In the genomic region with DNA sequence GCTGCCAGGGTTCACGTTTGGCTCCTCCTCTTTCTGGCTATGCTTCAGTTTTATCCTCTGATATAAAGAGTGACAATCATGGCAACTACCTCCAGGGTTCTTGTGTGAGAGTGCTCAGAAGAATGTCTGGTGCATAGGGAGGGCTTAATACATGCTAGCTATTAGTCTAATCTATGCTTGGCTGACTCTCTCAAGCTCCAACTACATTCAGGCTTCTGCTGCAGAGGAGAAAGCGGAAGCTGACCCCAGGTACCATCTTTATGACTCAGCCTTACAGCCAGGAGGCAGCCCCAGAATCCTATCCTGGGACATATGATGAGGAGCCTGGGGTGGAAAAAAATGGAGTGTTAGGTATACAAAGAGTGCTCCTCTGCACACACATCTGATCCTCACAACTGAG, we compare ENCODE assay signal across 26 cellular contexts. TPM values are rescaled to one million over a fixed set of nuclear protein-coding genes. Genes with fewer than 3 reads are reported as not detected.
DNase-seq lines count a peak whose midpoint lies in the region; ATAC-seq, FAIRE-seq and TF ChIP-seq lines count a peak whose summit lies in the region.
"Had no signal": no experiment of that assay in that cellular context is flagged by ENCODE, and none has a peak within 500 bp of the region (broad histone marks: within the 10 kb centered on the region; RNA-seq: fewer than 3 reads in every experiment).

No MANE protein-coding gene starts in this region.

- TF ChIP-seq POLR2A in GM12878 (IDR thresholded peaks at IDR 0.05; ENCODE audit: low read depth, low read length) (no peak), thyroid gland (IDR thresholded peaks at IDR 0.05) (no peak)

- H3K9ac ChIP-seq in GM12878 (ENCODE audit: control insufficient read depth, insufficient read depth, low read length), result no peak overlapping the region

- H3K4me3 ChIP-seq in GM06990 (replicated peaks; ENCODE audit: low read depth, low read length), result no peak overlapping the region
- H3K4me3 ChIP-seq in GM12878, result no peak overlapping the region
- no peak overlapping the region for H3K4me3 ChIP-seq in thyroid gland (replicated peaks in 1 of 3)

- no peak for FAIRE-seq in GM12878 (lab: Jason Lieb, UNC)
- FAIRE-seq: GM19239 had no signal

- no peaks in the 10 kb centered on the region for H3K36me3 Mint-ChIP-seq in activated T-cell treated with anti-CD3 and anti-CD28 coated beads, Interleukin-2, amount 50 U/mL, for 24 hours (ENCODE audit: low read depth)
- no peaks in the 10 kb centered on the region for H3K36me3 Mint-ChIP-seq in chondrocyte (ENCODE audit: low read depth)
- H3K36me3 Mint-ChIP-seq in CD4-positive, alpha-beta T cell (ENCODE audit: low read depth), result no peaks in the 10 kb centered on the region

- H3K9me3 Mint-ChIP-seq in activated T-cell treated with anti-CD3 and anti-CD28 coated beads, Interleukin-2, amount 50 U/mL, for 24 hours, result no peaks in the 10 kb centered on the region
- peaks cover under 1% of the 10 kb centered on the region for H3K9me3 Mint-ChIP-seq in chondrocyte (ENCODE audit: low read depth)
- H3K9me3 Mint-ChIP-seq in CD4-positive, alpha-beta T cell, result no peaks in the 10 kb centered on the region
- H3K9me3 Mint-ChIP-seq: IgD-negative memory B cell had no signal

- H3K27ac Mint-ChIP-seq in activated T-cell treated with anti-CD3 and anti-CD28 coated beads, Interleukin-2, amount 50 U/mL, for 24 hours, result no peak overlapping the region
- H3K27ac Mint-ChIP-seq in chondrocyte (ENCODE audit: unreplicated experiment), result no peak overlapping the region
- H3K27ac Mint-ChIP-seq in CD4-positive, alpha-beta T cell, result no peak overlapping the region
- H3K27ac Mint-ChIP-seq: IgD-negative memory B cell had no signal

- H4K20me1 ChIP-seq in GM12878 (ENCODE audit: control insufficient read depth, insufficient read depth), result no peaks in the 10 kb centered on the region

- H2AFZ ChIP-seq in GM12878 (ENCODE audit: control insufficient read depth, low read depth, low read length), result no peak overlapping the region

- H3K36me3 ChIP-seq in GM06990 (ENCODE audit: control insufficient read depth, insufficient read depth, low read length) (no peaks in the 10 kb centered on the region), GM12878 (ENCODE audit: control insufficient read depth in 2 of 2, insufficient read depth in 2 of 2, low read length in 1 of 2) (no peaks in the 10 kb centered on the region), thyroid gland (no peaks in the 10 kb centered on the region)

- H3K4me1 ChIP-seq in GM12878 (ENCODE audit: control insufficient read depth, insufficient read depth, low read length) (no peaks in the 10 kb centered on the region; the same call in 1 of the 2 replicates), thyroid gland (no peaks in the 10 kb centered on the region)

- H3K4me3 Mint-ChIP-seq in activated T-cell treated with anti-CD3 and anti-CD28 coated beads, Interleukin-2, amount 50 U/mL, for 24 hours, result no peak overlapping the region
- H3K4me3 Mint-ChIP-seq in chondrocyte (ENCODE audit: unreplicated experiment), result no peak overlapping the region
- H3K4me3 Mint-ChIP-seq in CD4-positive, alpha-beta T cell, result no peak overlapping the region
- H3K4me3 Mint-ChIP-seq: IgD-negative memory B cell had no signal

- H3K9me3 ChIP-seq in GM12878 (replicated peaks; ENCODE audit: control insufficient read depth, insufficient read depth, low read length) (no peaks in the 10 kb centered on the region), thyroid gland (no peaks in the 10 kb centered on the region)
- no peaks in the 10 kb centered on the region for H3K9me3 ChIP-seq in CD4-positive, alpha-beta T cell (ENCODE audit: control insufficient read depth, low read length)

- ATAC-seq in GM18867 (IDR thresholded peaks at IDR 0.05; ENCODE audit: unreplicated experiment) (peak; percentile 45), HG03060 (IDR thresholded peaks at IDR 0.05; ENCODE audit: low read depth, unreplicated experiment) (peak; percentile 70), GM12878 (peak; percentile 86)
- ATAC-seq in CD4-positive, alpha-beta T cell (ENCODE audit: poor library complexity), result no peak
- ATAC-seq: SK-N-SH treated with all-trans-retinoic acid at 6 μM for 48 hours had no signal

- H3K27me3 ChIP-seq in GM06990 (replicated peaks; ENCODE audit: control insufficient read depth, insufficient read depth, low read length) (no peaks in the 10 kb centered on the region), GM12878 (replicated peaks in 1 of 2; ENCODE audit: control insufficient read depth in 2 of 2, insufficient read depth in 2 of 2, low read length in 1 of 2) (no peaks in the 10 kb centered on the region), thyroid gland (no peaks in the 10 kb centered on the region)
- H3K27me3 ChIP-seq in CD4-positive, alpha-beta T cell (ENCODE audit: control insufficient read depth, insufficient read depth, low read length), result no peaks in the 10 kb centered on the region

- DNase-seq in GM06990 (ENCODE audit: extremely low read depth, insufficient read length) (peak; percentile 30), GM12878 (ENCODE audit: low read depth, low spot score) (no peak), chondrocyte (ENCODE audit: low spot score) (no peak), thyroid gland (no peak)
- DNase-seq in activated T-cell treated with anti-CD3 and anti-CD28 coated beads, Interleukin-2, amount 50 U/mL, for 24 hours, result no peak
- DNase-seq in CD4-positive, alpha-beta T cell, result no peak
- DNase-seq: AML-193, DND-41, GOT3, MM.1S, NCI-H1092, NCI-H146, NCI-H2081, NCI-H2171 treated with DMSO at 0.1 percent for 48 hours, NCI-H748 treated with DMSO at 0.1 percent for 48 hours, RPMI8226, SIG-M5, T-helper 1 cell had no signal

- POLR2A ChIA-PET in GM12878 (lab: Charles Lee), result no interaction called here
- POLR2A ChIA-PET in CD4-positive, alpha-beta T cell (lab: Charles Lee), result interaction anchor here (0.5 kb wide), 1 partner anchor 208 kb away, joined by 3 read pairs; no protein-coding TSS in a partner anchor

- intact Hi-C loops in GM12878 (cut with micrococcal nuclease; ENCODE audit: unreplicated experiment) (no loop called here), thyroid gland (cut with DNase I) (no loop called here)
- intact Hi-C loops in CD4-positive, alpha-beta T cell (cut with DNase I, micrococcal nuclease), result no loop called here

- no peak overlapping the region for H3K4me2 ChIP-seq in GM12878 (ENCODE audit: control insufficient read depth, insufficient read depth)

- TF ChIP-seq CTCF in GM06990 (IDR thresholded peaks at IDR 0.05; ENCODE audit: insufficient read depth, low read length, poor library complexity, severe bottlenecking) (no peak), GM12878 (IDR thresholded peaks at IDR 0.05 in 2 of 3, conservative IDR thresholded peaks at IDR 0.05 in 1 of 3; ENCODE audit: control insufficient read depth in 2 of 3, extremely low read depth in 1 of 3, insufficient read depth in 1 of 3, low read depth in 3 of 3, low read length in 3 of 3) (no peak), chondrocyte (IDR thresholded peaks at IDR 0.05) (no peak), thyroid gland (IDR thresholded peaks at IDR 0.05) (no peak)
- TF ChIP-seq CTCF in CD4-positive, alpha-beta T cell (IDR thresholded peaks at IDR 0.05), result no peak

- no peak for TF ChIP-seq EP300 in GM12878 (IDR thresholded peaks at IDR 0.05; ENCODE audit: borderline replicate concordance in 1 of 2, control insufficient read depth in 1 of 2, low read depth in 2 of 2, low read length in 2 of 2)

- H3K27ac ChIP-seq in GM12878 (ENCODE audit: control insufficient read depth, insufficient read depth) (no peak overlapping the region), thyroid gland (no peak overlapping the region)
- no peak overlapping the region for H3K27ac ChIP-seq in CD4-positive, alpha-beta T cell (ENCODE audit: low read depth, low read length)
- H3K27ac ChIP-seq: 22Rv1, C4-2B had no signal

- no peaks in the 10 kb centered on the region for H3K27me3 Mint-ChIP-seq in activated T-cell treated with anti-CD3 and anti-CD28 coated beads, Interleukin-2, amount 50 U/mL, for 24 hours
- peaks cover 1% of the 10 kb centered on the region for H3K27me3 Mint-ChIP-seq in chondrocyte (ENCODE audit: low read depth)
- no peaks in the 10 kb centered on the region for H3K27me3 Mint-ChIP-seq in CD4-positive, alpha-beta T cell
- H3K27me3 Mint-ChIP-seq: IgD-negative memory B cell had no signal

- H3K4me1 Mint-ChIP-seq in activated T-cell treated with anti-CD3 and anti-CD28 coated beads, Interleukin-2, amount 50 U/mL, for 24 hours (ENCODE audit: low read depth), result peaks cover 12% of the 10 kb centered on the region
- H3K4me1 Mint-ChIP-seq in chondrocyte (ENCODE audit: low read depth), result no peaks in the 10 kb centered on the region
- H3K4me1 Mint-ChIP-seq in CD4-positive, alpha-beta T cell (ENCODE audit: low read depth), result peaks cover 4% of the 10 kb centered on the region

- no peaks in the 10 kb centered on the region for H3K79me2 ChIP-seq in GM12878 (ENCODE audit: control insufficient read depth, insufficient read depth, low read length)

- no TSS peak for BruUV-seq in GM12878 (replicated peaks; lab: Mats Ljungman, UMichigan)

- CTCF ChIA-PET in GM12878 (lab: Yijun Ruan, JAX), result no interaction called here
- CTCF ChIA-PET in CD4-positive, alpha-beta T cell (lab: Charles Lee), result no interaction called here

- SMC1A ChIA-PET in GM12878 (lab: Charles Lee; ENCODE audit: uncharacterized antibody, unreplicated experiment), result no interaction called here

- in situ Hi-C loops in GM12878 (cut with MboI), result no loop called here

- RAD21 ChIA-PET in GM12878 (lab: Charles Lee; ENCODE audit: unreplicated experiment), result no interaction called here

- TF ChIP-seq RAD21 in GM12878 (IDR thresholded peaks at IDR 0.05; ENCODE audit: insufficient read depth, low read depth, low read length), result no peak

- WGBS in GM12878 (ENCODE audit: insufficient coverage, insufficient replicate concordance, low lambda C conversion rate, missing lambda C conversion rate), result 27% methylated on average over 2 of the region's 2 CpGs
- 65 to 75% methylated on average over 2 of the region's 2 CpGs for WGBS in thyroid gland, 2 donors

RNA-seq across cellular contexts. Expression of gene RASGRF2, which starts 32.1 kb away (rescaled TPM):
- total RNA-seq in GM12878 (2013; cell fraction: nucleolus; rRNA removed), result 0.23 and 0.93 TPM in 2 replicates
- 0.06 and 0.11 TPM in 2 replicates for total RNA-seq in GM12878 (2014; rRNA removed)
- total RNA-seq in GM12878 (2014; rRNA removed; fragmentation: Illumina TruSeq; extraction: Trizol), result 0.05 and 0.09 TPM in 2 replicates
- 0.05 and 0.19 TPM in 2 replicates for total RNA-seq in GM12878 (2021)
- 0.10 TPM for polyA plus RNA-seq in GM12878 (2011; ENCODE audit: low read depth)
- polyA plus RNA-seq in GM12878 (2011; rRNA removed), result 0.07 and 0.14 TPM in 2 replicates
- polyA plus RNA-seq in GM12878 (2011; cell fraction: cytosol; rRNA removed), result 0.03 and 0.09 TPM in 2 replicates
- polyA plus RNA-seq in GM12878 (2011; cell fraction: nucleus; rRNA removed), result 0.10 and 0.19 TPM in 2 replicates
- 0.05 and 0.15 TPM in 2 replicates for polyA plus RNA-seq in GM12878 (2012)
- polyA plus RNA-seq in GM12878 (2014; fragmentation: Illumina TruSeq; extraction: Trizol), result 0.06 and 0.13 TPM in 2 replicates
- polyA plus RNA-seq in GM12878 (2014; fragmentation: Nextera tagmentation; extraction: Ambion mirVana), result under 1 TPM; 0.07 to 0.11 TPM
- polyA plus RNA-seq in GM12878 (2014; rRNA removed), result 0.05 and 0.06 TPM in 2 replicates
- polyA plus RNA-seq in GM12878 (2016; fragmentation: Nextera tagmentation; extraction: Ambion mirVana), result under 1 TPM; 0.19 to 0.24 TPM
- polyA minus RNA-seq in GM12878 (2011; rRNA and poly(A)+ RNA removed), result 0.15 TPM in 2 replicates
- polyA minus RNA-seq in GM12878 (2011; cell fraction: cytosol; rRNA and poly(A)+ RNA removed), result not detected in 2 replicates
- 0.12 and 0.38 TPM in 2 replicates for polyA minus RNA-seq in GM12878 (2011; cell fraction: nucleus; rRNA and poly(A)+ RNA removed)
- 0.87 to 2.0 TPM (median 0.92 TPM) in 3 replicates for total RNA-seq in chondrocyte
- 10 to 100 TPM in 3 of 4 donors, 1 to 10 TPM in 1; 9.2 to 18.8 (median 14.8) TPM for total RNA-seq in thyroid gland
- 10 to 100 TPM; 21.9 to 24.9 TPM for total RNA-seq in CD4-positive, alpha-beta T cell
- total RNA-seq: G401 had no signal
